19 cellular contexts compared by ENCODE assay signal in genomic region chr2:145925591-145925990, GRCh38.
DNase-seq lines count a peak whose midpoint lies in the region; ATAC-seq, FAIRE-seq and TF ChIP-seq lines count a peak whose summit lies in the region.
"Had no signal": no experiment of that assay in that cellular context is flagged by ENCODE, and none has a peak within 500 bp of the region (broad histone marks: within the 10 kb centered on the region; RNA-seq: fewer than 3 reads in every experiment).

No MANE protein-coding gene starts in this region.

- no peaks in the 10 kb centered on the region for H3K9me2 ChIP-seq in OCI-LY1 (ENCODE audit: low read depth, low read length)

- H3K9me3 Mint-ChIP-seq in CD4-positive, alpha-beta T cell, result no peaks in the 10 kb centered on the region
- H3K9me3 Mint-ChIP-seq in progenitor cell of endocrine pancreas (ENCODE audit: low read depth), result no peaks in the 10 kb centered on the region
- H3K9me3 Mint-ChIP-seq: GM23338, HFFc6 had no signal

- H3K27ac ChIP-seq in A549 (no peak overlapping the region), OCI-LY1 (ENCODE audit: low read depth, low read length, poor library complexity, severe bottlenecking) (peak overlapping the region; percentile 41), parathyroid adenoma (no peak overlapping the region)
- H3K27ac ChIP-seq in CD4-positive, alpha-beta T cell (ENCODE audit: low read depth, low read length), result no peak overlapping the region

- no peaks in the 10 kb centered on the region for H3F3A ChIP-seq in OCI-LY1 (ENCODE audit: insufficient read depth, low read length)

- H3K9ac ChIP-seq in OCI-LY1 (ENCODE audit: low read length) (no peak overlapping the region), parathyroid adenoma (no peak overlapping the region)

- intact Hi-C loops in CD4-positive, alpha-beta T cell (cut with DNase I, micrococcal nuclease), result no loop called here

- no peak for DNase-seq in A549 (ENCODE audit: low read depth in 1 of 2, low spot score in 1 of 2)
- DNase-seq in choroid plexus epithelial cell (ENCODE audit: low read depth), result peak; percentile 23
- no peak for DNase-seq in CD4-positive, alpha-beta T cell
- no peak for DNase-seq in COLO668 (lab: John Stamatoyannopoulos, UW; ENCODE audit: unreplicated experiment)
- DNase-seq in progenitor cell of endocrine pancreas (ENCODE audit: low spot score, unreplicated experiment), result no peak
- DNase-seq: 8988T; ACHN; BE2C; C1 segment of cervical spinal cord; CD4-positive, CD25-positive, alpha-beta regulatory T cell; DMS153; DMS79; GDM1; H7; HFFc6 had no signal

- TF ChIP-seq RAD21 in A549 (conservative IDR thresholded peaks at IDR 0.05 in 1 of 2, IDR thresholded peaks at IDR 0.05 in 1 of 2), result no peak

- no peak for TF ChIP-seq POLR2A in A549 (IDR thresholded peaks at IDR 0.05; ENCODE audit: low read length)

- H2AFZ ChIP-seq in OCI-LY1 (ENCODE audit: low read length), result peak overlapping the region; percentile 93; the same call in 1 of the 2 replicates
- H2AFZ ChIP-seq in parathyroid adenoma, result peak overlapping the region; percentile 14
- H2AFZ ChIP-seq: GM23338 had no signal

- CTCF ChIA-PET in A549 (lab: Yijun Ruan, JAX), result no interaction called here
- CTCF ChIA-PET in CD4-positive, alpha-beta T cell (lab: Charles Lee), result no interaction called here

- H3K4me1 Mint-ChIP-seq in CD4-positive, alpha-beta T cell (ENCODE audit: low read depth), result no peaks in the 10 kb centered on the region
- peaks cover 4% of the 10 kb centered on the region for H3K4me1 Mint-ChIP-seq in progenitor cell of endocrine pancreas (ENCODE audit: low read depth)
- H3K4me1 Mint-ChIP-seq: CD4-positive, CD25-positive, alpha-beta regulatory T cell had no signal

- WGBS in A549 (ENCODE audit: missing lambda C conversion rate), result 55% methylated on average over 4 of the region's 4 CpGs

- H3K4me2 ChIP-seq in A549, result no peak overlapping the region
- H3K4me2 ChIP-seq in OCI-LY1 (ENCODE audit: low read length), result peak overlapping the region; percentile 38
- peak overlapping the region; percentile 9 for H3K4me2 ChIP-seq in parathyroid adenoma (ENCODE audit: low read length)
- H3K4me2 ChIP-seq: GM23338 had no signal

- no peak overlapping the region for H3K4me3 Mint-ChIP-seq in CD4-positive, alpha-beta T cell
- H3K4me3 Mint-ChIP-seq in progenitor cell of endocrine pancreas (ENCODE audit: low read depth), result no peak overlapping the region
- H3K4me3 Mint-ChIP-seq: CD4-positive, CD25-positive, alpha-beta regulatory T cell; GM23338; HFFc6 had no signal

- H3K27me3 Mint-ChIP-seq in CD4-positive, alpha-beta T cell, result no peaks in the 10 kb centered on the region
- peaks cover 3% of the 10 kb centered on the region for H3K27me3 Mint-ChIP-seq in progenitor cell of endocrine pancreas
- H3K27me3 Mint-ChIP-seq: CD4-positive, CD25-positive, alpha-beta regulatory T cell had no signal

- H3K9me3 ChIP-seq in A549 (no peaks in the 10 kb centered on the region), OCI-LY1 (ENCODE audit: low read length) (no peaks in the 10 kb centered on the region), parathyroid adenoma (ENCODE audit: control insufficient read depth, low read length) (no peaks in the 10 kb centered on the region)
- H3K9me3 ChIP-seq in CD4-positive, alpha-beta T cell (ENCODE audit: control insufficient read depth, low read length), result no peaks in the 10 kb centered on the region
- H3K9me3 ChIP-seq: BE2C had no signal

- ATAC-seq in A549, result no peak
- no peak for ATAC-seq in CD4-positive, alpha-beta T cell (ENCODE audit: poor library complexity)
- ATAC-seq: GM23338, HCT116 had no signal

- no peak overlapping the region for H3K4me3 ChIP-seq in A549
- no peak overlapping the region for H3K4me3 ChIP-seq in OCI-LY1 (ENCODE audit: low read depth, low read length, poor library complexity, severe bottlenecking)
- H3K4me3 ChIP-seq in choroid plexus epithelial cell (ENCODE audit: low read depth, low read length), result no peak overlapping the region
- H3K4me3 ChIP-seq in parathyroid adenoma (ENCODE audit: low read depth, low read length), result no peak overlapping the region
- H3K4me3 ChIP-seq: GM23338 had no signal

- TF ChIP-seq EP300 in A549 (IDR thresholded peaks at IDR 0.05), result no peak

- TF ChIP-seq CTCF in A549 (IDR thresholded peaks at IDR 0.05) (no peak), OCI-LY1 (IDR thresholded peaks at IDR 0.05; ENCODE audit: low read length) (no peak), choroid plexus epithelial cell (conservative IDR thresholded peaks at IDR 0.05; ENCODE audit: low read depth, low read length) (no peak), parathyroid adenoma (IDR thresholded peaks at IDR 0.05) (no peak), progenitor cell of endocrine pancreas (IDR thresholded peaks at IDR 0.05; ENCODE audit: unreplicated experiment) (no peak)
- TF ChIP-seq CTCF in CD4-positive, alpha-beta T cell (IDR thresholded peaks at IDR 0.05), result no peak

- POLR2A ChIA-PET in A549 (lab: Yijun Ruan, JAX), result no interaction called here
- POLR2A ChIA-PET in CD4-positive, alpha-beta T cell (lab: Charles Lee), result no interaction called here

- FAIRE-seq in A549 (lab: Jason Lieb, UNC), result no peak

- H3K79me2 ChIP-seq in OCI-LY1 (ENCODE audit: insufficient read depth, low read length) (no peaks in the 10 kb centered on the region), parathyroid adenoma (no peaks in the 10 kb centered on the region)

- H3K36me3 Mint-ChIP-seq in CD4-positive, alpha-beta T cell (ENCODE audit: low read depth), result no peaks in the 10 kb centered on the region
- no peaks in the 10 kb centered on the region for H3K36me3 Mint-ChIP-seq in progenitor cell of endocrine pancreas (ENCODE audit: insufficient read depth)
- H3K36me3 Mint-ChIP-seq: CD4-positive, CD25-positive, alpha-beta regulatory T cell had no signal

- H4K20me1 ChIP-seq in OCI-LY1 (ENCODE audit: insufficient read depth, low read length), result no peaks in the 10 kb centered on the region

- H3K27ac Mint-ChIP-seq in CD4-positive, alpha-beta T cell, result no peak overlapping the region
- no peak overlapping the region for H3K27ac Mint-ChIP-seq in progenitor cell of endocrine pancreas
- H3K27ac Mint-ChIP-seq: CD4-positive, CD25-positive, alpha-beta regulatory T cell; GM23338; HFFc6 had no signal

- no peaks in the 10 kb centered on the region for H3K36me3 ChIP-seq in OCI-LY1 (ENCODE audit: insufficient read depth, low read length)
- no peaks in the 10 kb centered on the region for H3K36me3 ChIP-seq in parathyroid adenoma (ENCODE audit: control insufficient read depth, insufficient read depth, low read length)
- H3K36me3 ChIP-seq: BE2C had no signal

- H3K4me1 ChIP-seq in A549 (no peaks in the 10 kb centered on the region), OCI-LY1 (ENCODE audit: insufficient read depth, low read length, severe bottlenecking) (peaks cover 43% of the 10 kb centered on the region), parathyroid adenoma (no peaks in the 10 kb centered on the region)
- H3K4me1 ChIP-seq: BE2C had no signal

- H3K27me3 ChIP-seq in OCI-LY1 (ENCODE audit: insufficient read depth, low read length), result no peaks in the 10 kb centered on the region
- no peaks in the 10 kb centered on the region for H3K27me3 ChIP-seq in parathyroid adenoma (ENCODE audit: control insufficient read depth, insufficient read depth, low read length)
- no peaks in the 10 kb centered on the region for H3K27me3 ChIP-seq in CD4-positive, alpha-beta T cell (ENCODE audit: control insufficient read depth, insufficient read depth, low read length)
- H3K27me3 ChIP-seq: BE2C had no signal

TF ChIP-seq in A549, 52 proteins besides CTCF, POLR2A, EP300 and RAD21:
- TF ChIP-seq MAFK (IDR thresholded peaks at IDR 0.05; ENCODE audit: partially characterized antibody) (peak; percentile 93), RNF2 (IDR thresholded peaks at IDR 0.05; ENCODE audit: borderline replicate concordance, low read depth) (no peak), JUNB (IDR thresholded peaks at IDR 0.05) (no peak)
